ENCODE assay signal across 17 cellular contexts in the genomic region with DNA sequence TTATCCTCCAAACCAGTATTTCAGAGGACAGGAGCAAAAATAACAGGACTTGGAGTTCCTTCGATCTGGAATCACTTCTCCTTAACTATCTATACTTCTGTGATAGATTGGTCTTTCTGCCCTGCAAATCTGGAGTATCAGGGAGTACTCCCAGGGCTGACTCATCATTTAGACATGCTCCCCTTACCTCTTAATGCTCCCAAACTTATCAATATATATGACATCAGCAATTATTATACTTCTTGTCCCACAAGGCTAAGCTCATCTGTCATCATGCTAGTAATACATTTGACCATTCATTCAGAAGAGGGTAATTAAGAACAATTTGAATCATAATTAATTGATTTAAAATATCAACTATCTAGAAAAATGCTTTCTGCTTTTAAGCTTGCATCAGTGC.
A peak's percentile ranks its signal among the peaks of the same experiment; 100 is the strongest.
DNase-seq lines count a peak whose midpoint lies in the region; ATAC-seq, FAIRE-seq and TF ChIP-seq lines count a peak whose summit lies in the region.
"Had no signal": no experiment of that assay in that cellular context is flagged by ENCODE, and none has a peak within 500 bp of the region (broad histone marks: within the 10 kb centered on the region; RNA-seq: fewer than 3 reads in every experiment).

No MANE protein-coding gene starts in this region.

- no peaks in the 10 kb centered on the region for H3K9me1 ChIP-seq in endothelial cell of umbilical vein (replicated peaks; ENCODE audit: control insufficient read depth, extremely low read depth, insufficient read depth, low read length)

- no peak for TF ChIP-seq POLR2A in A549 (IDR thresholded peaks at IDR 0.05; ENCODE audit: low read length)
- no peak for TF ChIP-seq POLR2A in endothelial cell of umbilical vein (IDR thresholded peaks at IDR 0.05; ENCODE audit: low read depth, low read length)

- no peak for TF ChIP-seq EP300 in A549 (IDR thresholded peaks at IDR 0.05)

- H2AFZ ChIP-seq in GM23248 (no peak overlapping the region), endothelial cell of umbilical vein (ENCODE audit: low read depth, low read length) (no peak overlapping the region)

- no peak overlapping the region for H3K27ac ChIP-seq in A549
- H3K27ac ChIP-seq in GM23248 = no peak overlapping the region
- no peak overlapping the region for H3K27ac ChIP-seq in endothelial cell of umbilical vein (ENCODE audit: insufficient read depth, low read depth, low read length)
- no peak overlapping the region for H3K27ac ChIP-seq in caudate nucleus (ENCODE audit: low read depth, low read length)
- H3K27ac ChIP-seq: C4-2B had no signal

- H3K4me2 ChIP-seq in A549 = no peak overlapping the region
- no peak overlapping the region for H3K4me2 ChIP-seq in GM23248 (ENCODE audit: unreplicated experiment)
- peak overlapping the region; percentile 36 for H3K4me2 ChIP-seq in endothelial cell of umbilical vein (ENCODE audit: insufficient read depth, low read length)

- H3K4me3 ChIP-seq in A549 (no peak overlapping the region), GM23248 (no peak overlapping the region), endothelial cell of umbilical vein (replicated peaks in 1 of 3; ENCODE audit: insufficient read depth in 1 of 3, low read depth in 1 of 3, low read length in 3 of 3) (no peak overlapping the region)

- peaks cover 13% of the 10 kb centered on the region; the same call in 2 of the 3 replicates for H3K4me1 ChIP-seq in A549
- H3K4me1 ChIP-seq in GM23248 (ENCODE audit: insufficient read depth) = peaks cover 35% of the 10 kb centered on the region
- peaks cover 30% of the 10 kb centered on the region for H3K4me1 ChIP-seq in endothelial cell of umbilical vein (ENCODE audit: control insufficient read depth, extremely low read depth, insufficient read depth, low read length)
- H3K4me1 ChIP-seq: BE2C had no signal

- no peak for FAIRE-seq in A549 (lab: Jason Lieb, UNC)
- no peak for FAIRE-seq in endothelial cell of umbilical vein (lab: Jason Lieb, UNC)
- FAIRE-seq: GM19239, H1, HTR-8/SVneo had no signal

- intact Hi-C loops in endothelial cell of umbilical vein (cut with micrococcal nuclease) (loop anchor here (5.0 kb wide), 1 partner anchor 50 kb away; no protein-coding TSS in a partner anchor), sciatic nerve (cut with DNase I) (no loop called here)

- TF ChIP-seq CTCF in A549 (IDR thresholded peaks at IDR 0.05) (no peak), endothelial cell of umbilical vein (IDR thresholded peaks at IDR 0.05; ENCODE audit: extremely low read depth in 1 of 2, insufficient read depth in 1 of 2, low read depth in 1 of 2, low read length in 2 of 2) (no peak)

- no peak overlapping the region for H3K9ac ChIP-seq in GM23248
- H3K9ac ChIP-seq in endothelial cell of umbilical vein (replicated peaks; ENCODE audit: extremely low read depth, insufficient read depth, low read length) = no peak overlapping the region

- POLR2A ChIA-PET in A549 (lab: Yijun Ruan, JAX) = interaction anchor here (0.6 kb wide), 1 partner anchor 459 kb away, joined by 4 read pairs; no protein-coding TSS in a partner anchor
- POLR2A ChIA-PET in endothelial cell of umbilical vein (lab: Charles Lee) = interaction anchor here (0.7 to 1.6 kb wide), 2 partner anchors 60 to 477 kb away, joined by 4 to 6 read pairs; partner anchors contain the start of gene ADM

- DNase-seq in A549 (ENCODE audit: low read depth in 1 of 2, low spot score in 1 of 2) (no peak), GM23248 (peak; percentile 17), SK-MEL-5 (ENCODE audit: low read depth, low spot score) (peak; percentile 3), endothelial cell of umbilical vein (ENCODE audit: low read depth, low spot score) (no peak), sciatic nerve (ENCODE audit: low spot score) (no peak), caudate nucleus (lab: John Stamatoyannopoulos, UW) (no peak), superior temporal gyrus (ENCODE audit: extremely low spot score) (no peak)
- DNase-seq: BE2C; CD4-positive, alpha-beta memory T cell; DMS79; HCEC 1CT; KBM-7 had no signal

- peaks cover 31% of the 10 kb centered on the region for H3F3A ChIP-seq in GM23248 (ENCODE audit: insufficient read depth)

- ATAC-seq in A549 (no peak), sciatic nerve (no peak), HG02840 (IDR thresholded peaks at IDR 0.05; ENCODE audit: low FRiP score, unreplicated experiment) (no peak)

- TF ChIP-seq RAD21 in A549 (conservative IDR thresholded peaks at IDR 0.05 in 1 of 2, IDR thresholded peaks at IDR 0.05 in 1 of 2) = no peak

- H3K9me3 ChIP-seq in A549 (no peaks in the 10 kb centered on the region), GM23248 (ENCODE audit: low read depth) (no peaks in the 10 kb centered on the region), endothelial cell of umbilical vein (replicated peaks; ENCODE audit: control insufficient read depth, insufficient read depth, low read length) (no peaks in the 10 kb centered on the region)
- H3K9me3 ChIP-seq: BE2C had no signal

- CTCF ChIA-PET in A549 (lab: Yijun Ruan, JAX) (interaction anchor here (0.5 to 1.4 kb wide), 6 partner anchors 11 to 600 kb away, joined by 3 to 4 read pairs (median 3); no protein-coding TSS in a partner anchor), endothelial cell of umbilical vein (lab: Charles Lee) (interaction anchor here (0.6 to 2.8 kb wide), 11 partner anchors 10 to 145 kb away, joined by 3 to 8 read pairs (median 4); no protein-coding TSS in a partner anchor)

- dilution Hi-C loops in endothelial cell of umbilical vein (cut with MboI; ENCODE audit: extremely low pct_ligation_motif_present, low sequenced_read_pairs) = no loop called here

- BruUV-seq in endothelial cell of umbilical vein (replicated peaks; lab: Mats Ljungman, UMichigan) = no TSS peak

- H3K9me2 ChIP-seq in GM23248 (ENCODE audit: insufficient read depth) = no peaks in the 10 kb centered on the region

- H3K27me3 ChIP-seq in GM23248 (replicated peaks; ENCODE audit: insufficient read depth) (no peaks in the 10 kb centered on the region), endothelial cell of umbilical vein (ENCODE audit: control insufficient read depth in 2 of 2, insufficient read depth in 2 of 2, low read length in 2 of 2) (no peaks in the 10 kb centered on the region)
- H3K27me3 ChIP-seq: BE2C had no signal

- H3K36me3 ChIP-seq in GM23248 (ENCODE audit: low read depth) = peaks cover 6% of the 10 kb centered on the region; the same call in 1 of the 2 replicates
- H3K36me3 ChIP-seq in endothelial cell of umbilical vein (ENCODE audit: control insufficient read depth in 2 of 2, extremely low read depth in 1 of 2, insufficient read depth in 2 of 2, low read length in 2 of 2) = peaks cover 0 to 2% of the 10 kb centered on the region in 2 experiments
- H3K36me3 ChIP-seq: BE2C had no signal

- H4K20me1 ChIP-seq in GM23248 (ENCODE audit: insufficient read depth) = no peaks in the 10 kb centered on the region
- no peaks in the 10 kb centered on the region for H4K20me1 ChIP-seq in endothelial cell of umbilical vein (replicated peaks; ENCODE audit: control insufficient read depth, extremely low read depth, insufficient read depth, low read length)

- H3K79me2 ChIP-seq in GM23248 (ENCODE audit: insufficient read depth) (no peaks in the 10 kb centered on the region), endothelial cell of umbilical vein (ENCODE audit: control insufficient read depth, insufficient read depth, low read length) (no peaks in the 10 kb centered on the region)

- 96% methylated on average over 1 of the region's 1 CpG for WGBS in A549 (ENCODE audit: missing lambda C conversion rate)
- 100% methylated on average over 1 of the region's 1 CpG for WGBS in GM23248 (ENCODE audit: low coverage in 1 of 2, low lambda C conversion rate in 2 of 2, missing lambda C conversion rate in 2 of 2), 2 experiments

- in situ Hi-C loops in GM23248 (cut with MboI) = no loop called here
- in situ Hi-C loops in SK-MEL-5 (cut with HindIII; ENCODE audit: low pct_unique_long_range_greater_than_20kb, low sequenced_read_pairs) = no loop called here

TF ChIP-seq in A549, 52 proteins besides CTCF, POLR2A, EP300 and RAD21:
- TF ChIP-seq MAFK (IDR thresholded peaks at IDR 0.05; ENCODE audit: partially characterized antibody) = peak; percentile 81
- TF ChIP-seq NPAS2 (CRISPR knock-in tag; IDR thresholded peaks at IDR 0.05; ENCODE audit: borderline replicate concordance) = no peak

TF ChIP-seq in endothelial cell of umbilical vein, 7 proteins besides CTCF, POLR2A, EP300 and RAD21:
- TF ChIP-seq JUN (IDR thresholded peaks at IDR 0.05; ENCODE audit: borderline replicate concordance, insufficient read depth, insufficient read length, low read depth) = peak; percentile 4
- TF ChIP-seq FOS (IDR thresholded peaks at IDR 0.05; ENCODE audit: borderline replicate concordance, insufficient read depth, low read length) = no peak
- no peak for TF ChIP-seq POLR2AphosphoS5 (IDR thresholded peaks at IDR 0.05; ENCODE audit: insufficient read depth, low read depth, low read length)
- no peak for TF ChIP-seq GATA2 (IDR thresholded peaks at IDR 0.05; ENCODE audit: insufficient read depth, insufficient read length, low read depth, low read length)
TF ChIP-seq in endothelial cell of umbilical vein: peak in this region for 1.

Comparison
In these comparisons a context has a peak if more than half of its experiments do, and no peak if none do; other contexts are left out.
1. DNase-seq: peak in GM23248 (single experiment) and SK-MEL-5 (single experiment); none in A549 (0 of 2), endothelial cell of umbilical vein (single experiment), sciatic nerve (single experiment), caudate nucleus (0 of 61) and superior temporal gyrus (single experiment).